In the genomic region with DNA sequence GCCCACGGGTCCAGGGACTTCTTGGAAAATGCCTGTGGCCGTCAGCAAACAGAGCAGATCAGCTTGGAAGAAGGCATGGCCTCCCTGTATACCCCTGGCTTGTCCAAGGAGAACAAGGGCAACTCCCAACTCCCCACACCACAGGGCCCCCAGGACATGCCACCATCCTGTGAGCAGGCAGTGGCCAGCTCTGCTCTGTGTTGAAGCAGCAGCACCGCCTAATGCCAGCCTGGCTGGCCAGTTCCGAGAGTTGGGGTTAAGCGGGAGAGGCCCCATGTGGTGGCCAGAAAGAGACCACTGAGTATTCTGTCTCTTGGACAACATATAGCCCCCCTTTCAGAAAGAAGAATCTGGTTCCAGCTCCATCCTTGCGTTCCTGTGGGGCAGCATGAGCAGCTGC, we compare ENCODE assay signal across 25 cellular contexts.
"Had no signal": no experiment of that assay in that cellular context is flagged by ENCODE, and none has a peak within 500 bp of the region (broad histone marks: within the 10 kb centered on the region; RNA-seq: fewer than 3 reads in every experiment).

No MANE protein-coding gene starts in this region.

- H3K36me3 ChIP-seq: colonic mucosa, esophagus squamous epithelium, gastrocnemius medialis, heart left ventricle, left lung, lower lobe of right lung had no signal

- H3K9me3 Mint-ChIP-seq: dendritic cell treated with granulocyte-macrophage colony-stimulating factor and Interleukin-4, amounts not matched to agents 40 ng/mL and 50 ng/mL, for 4 days; effector memory CD8-positive, alpha-beta T cell; endodermal cell; immature natural killer cell; mesothelial cell of epicardium had no signal

- H3K9me3 ChIP-seq: colonic mucosa, esophagus squamous epithelium, gastrocnemius medialis, heart left ventricle, left lung, lower lobe of right lung had no signal

- H3K36me3 Mint-ChIP-seq: immature natural killer cell, mesothelial cell of epicardium had no signal

- H3K4me1 ChIP-seq: colonic mucosa, left lung had no signal

- FAIRE-seq: endometrium had no signal

- H3K27me3 ChIP-seq: colonic mucosa, gastrocnemius medialis, hepatocyte had no signal

- H2AFZ ChIP-seq: hepatocyte had no signal

- DNase-seq: colonic mucosa; cortex of kidney; effector CD8-positive, alpha-beta T cell; effector memory CD8-positive, alpha-beta T cell; endodermal cell; erythroblast; esophagus squamous epithelium; foreskin fibroblast; foreskin melanocyte; gastrocnemius medialis; hypothalamus; immature natural killer cell; islet precursor cell; left cardiac atrium; left lung; left ventricle myocardium superior; mesenchymal stem cell had no signal

- ATAC-seq: effector memory CD8-positive, alpha-beta T cell; esophagus mucosa; gastrocnemius medialis; heart left ventricle; left cardiac atrium; left lung; left ventricle myocardium superior; lower lobe of right lung had no signal

- H3K4me2 ChIP-seq: hepatocyte had no signal

- H3K27ac ChIP-seq: colonic mucosa, epithelial cell of prostate, esophagus squamous epithelium, heart left ventricle, hepatocyte, left lung, lower lobe of right lung had no signal

- H3K79me2 ChIP-seq: hepatocyte had no signal

- H3K4me3 ChIP-seq: colonic mucosa, esophagus squamous epithelium, gastrocnemius medialis, heart left ventricle, hepatocyte, left lung, lower lobe of right lung had no signal

- H3K4me1 Mint-ChIP-seq: immature natural killer cell had no signal

- H3K27ac Mint-ChIP-seq: dendritic cell treated with granulocyte-macrophage colony-stimulating factor and Interleukin-4, amounts not matched to agents 40 ng/mL and 50 ng/mL, for 4 days; effector memory CD8-positive, alpha-beta T cell; endodermal cell; immature natural killer cell; mesothelial cell of epicardium had no signal

- H3K4me3 Mint-ChIP-seq: dendritic cell treated with granulocyte-macrophage colony-stimulating factor and Interleukin-4, amounts not matched to agents 40 ng/mL and 50 ng/mL, for 4 days; effector memory CD8-positive, alpha-beta T cell; endodermal cell; immature natural killer cell; mesothelial cell of epicardium had no signal
